Comparison of ENCODE assay signal across 1 cellular context in genomic region chr7:27600247-27600646, GRCh38.
TF ChIP-seq lines count a peak whose summit lies in the region.

No MANE protein-coding gene starts in this region.

TF ChIP-seq in GM23338, 12 proteins besides CTCF, POLR2A, EP300 and RAD21 (continued from another document):
- TF ChIP-seq REST (IDR thresholded peaks at IDR 0.05; ENCODE audit: unreplicated experiment) = no peak
- no peak for TF ChIP-seq JUNB (IDR thresholded peaks at IDR 0.05; ENCODE audit: unreplicated experiment)
- TF ChIP-seq ZNF331 (CRISPR knock-in tag; IDR thresholded peaks at IDR 0.05; ENCODE audit: low read depth) = no peak
- TF ChIP-seq CREB1 (CRISPR knock-in tag; IDR thresholded peaks at IDR 0.05; ENCODE audit: low read depth) = no peak
- no peak for TF ChIP-seq STAT1 (IDR thresholded peaks at IDR 0.05; ENCODE audit: unreplicated experiment)
- TF ChIP-seq ZNF114 (CRISPR knock-in tag; IDR thresholded peaks at IDR 0.05) = no peak
- TF ChIP-seq POLR2AphosphoS5 (IDR thresholded peaks at IDR 0.05; ENCODE audit: low read depth) = no peak
- no peak for TF ChIP-seq EZH2 (IDR thresholded peaks at IDR 0.05; ENCODE audit: low read depth, unreplicated experiment)
- no peak for TF ChIP-seq ZNF462 (CRISPR knock-in tag; IDR thresholded peaks at IDR 0.05)
